ENCODE assay signal across 23 cellular contexts in genomic region chr11:131653244-131653643, GRCh38.
DNase-seq lines count a peak whose midpoint lies in the region; ATAC-seq and TF ChIP-seq lines count a peak whose summit lies in the region.
"Had no signal": no experiment of that assay in that cellular context is flagged by ENCODE, and none has a peak within 500 bp of the region (broad histone marks: within the 10 kb centered on the region; RNA-seq: fewer than 3 reads in every experiment).

No MANE protein-coding gene starts in this region.

- ATAC-seq in DND-41 (ENCODE audit: insufficient read depth, low read depth) (peak; percentile 58), WTC11 (no peak)
- ATAC-seq: GM12878, HCT116, Right ventricle myocardium inferior had no signal

- no peak for TF ChIP-seq POLR2A in spleen (IDR thresholded peaks at IDR 0.05)

- H3K27ac Mint-ChIP-seq in WTC11 (0 out of 2 replicates have a peak overlapping the region, but pooled peaks have one; percentile 52), endodermal cell (no peak overlapping the region), neural progenitor cell (peak overlapping the region; percentile 81)
- H3K27ac Mint-ChIP-seq: CD4-positive, alpha-beta memory T cell had no signal

- no peak overlapping the region for H3K4me3 ChIP-seq in DND-41 (ENCODE audit: low read depth in 1 of 2, low read length in 2 of 2)
- H3K4me3 ChIP-seq in endodermal cell (ENCODE audit: low read length), result no peak overlapping the region
- no peak overlapping the region for H3K4me3 ChIP-seq in neural progenitor cell
- no peak overlapping the region for H3K4me3 ChIP-seq in spleen
- H3K4me3 ChIP-seq: BLaER1 treated with 17β-estradiol and CSF1 and Interleukin-3, amounts not matched to agents 10 nM and 100 nM; GM12878; GM23248; SJSA1 had no signal

- POLR2A ChIA-PET in WTC11 (lab: Charles Lee), result no interaction called here

- no peak overlapping the region for H3K4me3 Mint-ChIP-seq in WTC11
- no peak overlapping the region for H3K4me3 Mint-ChIP-seq in endodermal cell
- no peak overlapping the region for H3K4me3 Mint-ChIP-seq in neural progenitor cell
- H3K4me3 Mint-ChIP-seq: CD4-positive, alpha-beta memory T cell had no signal

- CTCF ChIA-PET in WTC11 (lab: Charles Lee), result interaction anchor here (0.6 to 3.0 kb wide), 6 partner anchors 15 to 737 kb away, joined by 3 to 14 read pairs (median 4); partner anchors contain the start of gene SNX19

- H3K4me1 ChIP-seq in DND-41 (ENCODE audit: insufficient read depth, low read length) (peaks cover 76% of the 10 kb centered on the region), endodermal cell (ENCODE audit: control insufficient read depth, insufficient read depth, low read length) (peaks cover 12% of the 10 kb centered on the region), neural progenitor cell (peaks cover 30% of the 10 kb centered on the region), spleen (no peaks in the 10 kb centered on the region)
- H3K4me1 ChIP-seq: SJSA1 had no signal

- H3K9ac ChIP-seq in DND-41 (ENCODE audit: low read depth, low read length) (peak overlapping the region; percentile 27; the same call in 1 of the 2 replicates), endodermal cell (ENCODE audit: extremely low read depth, low read length, poor library complexity, severe bottlenecking) (no peak overlapping the region), neural progenitor cell (no peak overlapping the region)
- H3K9ac ChIP-seq: BLaER1 treated with 17β-estradiol and CSF1 and Interleukin-3, amounts not matched to agents 10 nM and 100 nM; GM23248; KMS-11 had no signal

- peak overlapping the region; percentile 74 for H3K27ac ChIP-seq in DND-41 (ENCODE audit: low read length)
- H3K27ac ChIP-seq in endodermal cell (ENCODE audit: low read depth, low read length), result no peak overlapping the region
- no peak overlapping the region for H3K27ac ChIP-seq in neural progenitor cell
- H3K27ac ChIP-seq in spleen, result no peak overlapping the region
- H3K27ac ChIP-seq: 22Rv1; BLaER1 treated with 17β-estradiol and CSF1 and Interleukin-3, amounts not matched to agents 10 nM and 100 nM; GM23248; KMS-11; SJSA1 had no signal

- H3K36me3 Mint-ChIP-seq in WTC11 (no peaks in the 10 kb centered on the region), endodermal cell (ENCODE audit: low read depth) (no peaks in the 10 kb centered on the region), neural progenitor cell (no peaks in the 10 kb centered on the region)
- H3K36me3 Mint-ChIP-seq: CD4-positive, alpha-beta memory T cell had no signal

- no peaks in the 10 kb centered on the region for H3K9me3 ChIP-seq in DND-41 (ENCODE audit: insufficient read depth, low read length, severe bottlenecking)
- no peaks in the 10 kb centered on the region for H3K9me3 ChIP-seq in endodermal cell (ENCODE audit: control insufficient read depth, low read length)
- no peaks in the 10 kb centered on the region for H3K9me3 ChIP-seq in neural progenitor cell (ENCODE audit: low read depth)
- no peaks in the 10 kb centered on the region for H3K9me3 ChIP-seq in spleen
- H3K9me3 ChIP-seq: BLaER1 treated with 17β-estradiol and CSF1 and Interleukin-3, amounts not matched to agents 10 nM and 100 nM; SJSA1 had no signal

- H3K27me3 Mint-ChIP-seq in WTC11 (ENCODE audit: low read depth), result no peaks in the 10 kb centered on the region; the same call in 1 of the 2 replicates
- peaks cover 2% of the 10 kb centered on the region for H3K27me3 Mint-ChIP-seq in endodermal cell (ENCODE audit: insufficient read depth)
- H3K27me3 Mint-ChIP-seq in neural progenitor cell (ENCODE audit: insufficient read depth, low read depth), result peaks cover 5% of the 10 kb centered on the region
- H3K27me3 Mint-ChIP-seq: CD4-positive, alpha-beta memory T cell had no signal

- H3K36me3 ChIP-seq in DND-41 (ENCODE audit: insufficient read depth, low read length) (no peaks in the 10 kb centered on the region), endodermal cell (ENCODE audit: control insufficient read depth, insufficient read depth, low read length) (no peaks in the 10 kb centered on the region), neural progenitor cell (no peaks in the 10 kb centered on the region), spleen (no peaks in the 10 kb centered on the region)
- H3K36me3 ChIP-seq: BLaER1 treated with 17β-estradiol and CSF1 and Interleukin-3, amounts not matched to agents 10 nM and 100 nM; SJSA1 had no signal

- H2AFZ ChIP-seq in DND-41 (ENCODE audit: low read depth, low read length) (peak overlapping the region; percentile 40; the same call in 1 of the 2 replicates), neural progenitor cell (replicated peaks) (peak overlapping the region; percentile 91)
- H2AFZ ChIP-seq: GM23248 had no signal

- H3K9me3 Mint-ChIP-seq in WTC11 (peaks cover 3% of the 10 kb centered on the region), endodermal cell (no peaks in the 10 kb centered on the region), neural progenitor cell (no peaks in the 10 kb centered on the region)

- H4K20me1 ChIP-seq in DND-41 (ENCODE audit: insufficient read depth, low read length), result no peaks in the 10 kb centered on the region
- no peaks in the 10 kb centered on the region for H4K20me1 ChIP-seq in neural progenitor cell (ENCODE audit: low read depth)

- intact Hi-C loops in spleen (cut with DNase I; ENCODE audit: low total_unique reads), result no loop called here

- 70% methylated on average over 4 of the region's 4 CpGs; no CpG with 5 or more reads in 1 of the 2 experiments for WGBS in endodermal cell (ENCODE audit: insufficient coverage in 1 of 2, insufficient read length in 1 of 2), 2 experiments
- WGBS in spleen, 5 donors, result 63 to 86% (median 79%) methylated on average over 4 of the region's 4 CpGs

- DNase-seq in DND-41, result peak; percentile 52
- DNase-seq in WTC11 (ENCODE audit: low spot score), result no peak
- DNase-seq in endodermal cell, result peak; percentile 58
- no peak for DNase-seq in neural progenitor cell (ENCODE audit: low spot score)
- DNase-seq in spleen, result no peak
- DNase-seq in mesenteric fat pad (ENCODE audit: low spot score), result no peak
- DNase-seq in activated naive CD4-positive, alpha-beta T cell treated with anti-CD3 and anti-CD28 coated beads, Interleukin-2, amount 50 U/mL, for 16 hours, result no peak
- DNase-seq in foreskin melanocyte, result no peak
- DNase-seq: Calu3; CD4-positive, alpha-beta memory T cell; GM23248; IMR-90; NCI-H187; NCI-H2107; NCI-H446 treated with DMSO at 0.1 percent for 48 hours; NCI-H526 treated with DMSO at 0.1 percent for 48 hours had no signal

- H3K79me2 ChIP-seq in DND-41 (ENCODE audit: insufficient read depth, low read length) (no peaks in the 10 kb centered on the region), neural progenitor cell (ENCODE audit: low read depth) (no peaks in the 10 kb centered on the region)

- H3K4me2 ChIP-seq in DND-41 (ENCODE audit: insufficient read depth, low read length), result no peak overlapping the region
- peak overlapping the region; percentile 52 for H3K4me2 ChIP-seq in neural progenitor cell
- H3K4me2 ChIP-seq: KMS-11 had no signal

- H3K27me3 ChIP-seq in DND-41 (ENCODE audit: insufficient read depth, low read length, poor library complexity), result no peaks in the 10 kb centered on the region
- H3K27me3 ChIP-seq in endodermal cell (ENCODE audit: control insufficient read depth, insufficient read depth, low read length, poor library complexity, severe bottlenecking), result no peaks in the 10 kb centered on the region
- no peaks in the 10 kb centered on the region for H3K27me3 ChIP-seq in neural progenitor cell
- H3K27me3 ChIP-seq in spleen (replicated peaks in 1 of 7), result peaks cover 0 to 8% (median 0%) of the 10 kb centered on the region in 7 donors
- H3K27me3 ChIP-seq: SJSA1 had no signal

- TF ChIP-seq CTCF in DND-41 (IDR thresholded peaks at IDR 0.05; ENCODE audit: borderline replicate concordance, extremely low read depth, low read length, poor library complexity, severe bottlenecking), result no peak
- TF ChIP-seq CTCF in WTC11 (IDR thresholded peaks at IDR 0.05), result no peak
- no peak for TF ChIP-seq CTCF in endodermal cell (conservative IDR thresholded peaks at IDR 0.05)
- no peak for TF ChIP-seq CTCF in neural progenitor cell (IDR thresholded peaks at IDR 0.05)
- TF ChIP-seq CTCF in spleen (IDR thresholded peaks at IDR 0.05 in 8 of 11, conservative IDR thresholded peaks at IDR 0.05 in 3 of 11), result no peak

- H3K4me1 Mint-ChIP-seq in WTC11, result peaks cover 65% of the 10 kb centered on the region
- peaks cover 44% of the 10 kb centered on the region for H3K4me1 Mint-ChIP-seq in endodermal cell
- H3K4me1 Mint-ChIP-seq in neural progenitor cell, result peaks cover 45% of the 10 kb centered on the region
- H3K4me1 Mint-ChIP-seq: CD4-positive, alpha-beta memory T cell had no signal

- H3F3A ChIP-seq in neural progenitor cell (ENCODE audit: low read depth), result peaks cover 3% of the 10 kb centered on the region

TF ChIP-seq in WTC11, 78 proteins besides CTCF, POLR2A, EP300 and RAD21:
- TF ChIP-seq OVOL2 (CRISPR knock-in tag; IDR thresholded peaks at IDR 0.05; ENCODE audit: borderline replicate concordance) (no peak), ZNF281 (CRISPR knock-in tag; IDR thresholded peaks at IDR 0.05) (0 out of 2 replicates have a peak, but pooled peaks have one; percentile 14)
TF ChIP-seq in WTC11: peak in this region for 1.

Comparison
In these comparisons a context has a peak if more than half of its experiments do, and no peak if none do; other contexts are left out.
1. DNase-seq: peak in DND-41 (single experiment) and endodermal cell (single experiment); none in WTC11 (single experiment), neural progenitor cell (single experiment), spleen (single experiment), mesenteric fat pad (single experiment), activated naive CD4-positive, alpha-beta T cell treated with anti-CD3 and anti-CD28 coated beads, Interleukin-2, amount 50 U/mL, for 16 hours (single experiment) and foreskin melanocyte (single experiment).